ENCODE assay signal across 23 cellular contexts in the genomic region with DNA sequence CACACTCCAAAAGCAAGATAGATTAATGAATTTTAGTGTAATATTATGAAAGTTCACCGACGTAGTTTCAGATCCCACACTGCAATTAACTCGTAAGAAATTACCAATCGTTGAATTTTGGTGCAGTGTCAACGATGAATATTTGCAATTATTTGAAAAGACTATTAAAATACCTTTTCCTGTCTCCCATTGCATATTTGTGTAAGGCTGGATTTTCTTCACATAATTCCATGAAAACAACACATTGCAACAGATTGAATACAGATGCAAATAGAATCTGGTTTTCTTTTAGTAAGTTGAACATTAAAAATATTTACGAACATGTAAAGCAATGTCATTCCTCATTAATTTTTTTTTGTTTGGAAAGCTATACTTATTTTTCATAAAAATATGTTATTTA.
"Had no signal": no experiment of that assay in that cellular context is flagged by ENCODE, and none has a peak within 500 bp of the region (broad histone marks: within the 10 kb centered on the region; RNA-seq: fewer than 3 reads in every experiment).

No MANE protein-coding gene starts in this region.

- H3K4me1 Mint-ChIP-seq: activated B cell treated with CpG ODN at 0.5 μM for 24 hours; activated CD4-positive, alpha-beta T cell treated with anti-CD3 and anti-CD28 coated beads for 36 hours; activated naive CD8-positive, alpha-beta T cell treated with anti-CD3 and anti-CD28 coated beads for 36 hours; central memory CD8-positive, alpha-beta T cell; naive thymus-derived CD4-positive, alpha-beta T cell; stimulated activated memory B cell treated with anti-CD40 and anti-IgM and Interleukin-4, amounts not matched to agents 10 μg/mL and 1 μg/mL and 100 μg/mL, for 72 hours had no signal

- H3K9me3 Mint-ChIP-seq: activated B cell treated with CpG ODN at 0.5 μM for 24 hours; activated naive CD8-positive, alpha-beta T cell treated with anti-CD3 and anti-CD28 coated beads for 36 hours; activated T-cell treated with anti-CD3 and anti-CD28 coated beads, Interleukin-2, amount 50 U/mL, for 4 hours; central memory CD8-positive, alpha-beta T cell; naive thymus-derived CD4-positive, alpha-beta T cell; neural progenitor cell; stimulated activated memory B cell treated with anti-CD40 and anti-IgM and Interleukin-4, amounts not matched to agents 10 μg/mL and 1 μg/mL and 100 μg/mL, for 72 hours had no signal

- DNase-seq: activated B cell treated with CpG ODN at 0.5 μM for 24 hours; activated CD4-positive, alpha-beta T cell treated with anti-CD3 and anti-CD28 coated beads for 36 hours; activated CD4-positive, alpha-beta T cell treated with anti-CD3 and anti-CD28 coated beads, Interleukin-2, amount 50 U/mL, for 48 hours; activated CD8-positive, alpha-beta memory T cell treated with anti-CD3 and anti-CD28 coated beads, Interleukin-2, amount 50 U/mL, for 48 hours; activated naive CD4-positive, alpha-beta T cell treated with Interleukin-2 at 50 U/mL for 16 hours; activated naive CD8-positive, alpha-beta T cell treated with anti-CD3 and anti-CD28 coated beads for 36 hours; activated T-cell treated with anti-CD3 and anti-CD28 coated beads, Interleukin-2, amount 50 U/mL, for 4 hours; amniotic stem cell; effector memory CD4-positive, alpha-beta T cell; naive thymus-derived CD4-positive, alpha-beta T cell; stimulated activated CD4-positive, alpha-beta T cell treated with anti-CD3 and anti-CD28 coated beads, Interleukin-1b, Interleukin-23, amount 100 ng/mL, for 48 hours; stomach; SW 1271; T-helper 17 cell; transverse colon had no signal

- H2AFZ ChIP-seq: neural progenitor cell had no signal

- H3K4me2 ChIP-seq: neural progenitor cell had no signal

- H3K4me3 ChIP-seq: breast epithelium, esophagus muscularis mucosa, lung, neural progenitor cell, prostate gland, stomach, transverse colon had no signal

- H3K4me1 ChIP-seq: breast epithelium, neural progenitor cell, prostate gland had no signal

- H3K4me3 Mint-ChIP-seq: activated B cell treated with CpG ODN at 0.5 μM for 24 hours; activated CD4-positive, alpha-beta T cell treated with anti-CD3 and anti-CD28 coated beads for 36 hours; activated naive CD8-positive, alpha-beta T cell treated with anti-CD3 and anti-CD28 coated beads for 36 hours; activated T-cell treated with anti-CD3 and anti-CD28 coated beads, Interleukin-2, amount 50 U/mL, for 4 hours; central memory CD8-positive, alpha-beta T cell; naive thymus-derived CD4-positive, alpha-beta T cell; neural progenitor cell; stimulated activated memory B cell treated with anti-CD40 and anti-IgM and Interleukin-4, amounts not matched to agents 10 μg/mL and 1 μg/mL and 100 μg/mL, for 72 hours; T-helper 17 cell had no signal

- H3K27ac Mint-ChIP-seq: activated B cell treated with CpG ODN at 0.5 μM for 24 hours; activated CD4-positive, alpha-beta T cell treated with anti-CD3 and anti-CD28 coated beads for 36 hours; activated naive CD8-positive, alpha-beta T cell treated with anti-CD3 and anti-CD28 coated beads for 36 hours; naive thymus-derived CD4-positive, alpha-beta T cell; neural progenitor cell; stimulated activated memory B cell treated with anti-CD40 and anti-IgM and Interleukin-4, amounts not matched to agents 10 μg/mL and 1 μg/mL and 100 μg/mL, for 72 hours; T-helper 17 cell had no signal

- H3K9ac ChIP-seq: neural progenitor cell had no signal

- H3K36me3 ChIP-seq: breast epithelium, neural progenitor cell, prostate gland had no signal

- H3K27ac ChIP-seq: neural progenitor cell, prostate gland, stomach had no signal

- H3K9me3 ChIP-seq: breast epithelium, esophagus muscularis mucosa, prostate gland, stomach, transverse colon had no signal

- H3K27me3 ChIP-seq: breast epithelium, esophagus muscularis mucosa, neural progenitor cell, stomach, transverse colon had no signal

- ATAC-seq: activated CD4-positive, alpha-beta T cell treated with anti-CD3 and anti-CD28 coated beads for 36 hours; activated T-cell treated with anti-CD3 and anti-CD28 coated beads, Interleukin-2, amount 50 U/mL, for 4 hours; left lobe of liver; naive thymus-derived CD4-positive, alpha-beta T cell; stimulated activated memory B cell treated with anti-CD40 and anti-IgM and Interleukin-4, amounts not matched to agents 10 μg/mL and 1 μg/mL and 100 μg/mL, for 72 hours; T-helper 17 cell had no signal
